In genomic region chr3:111438283-111438682, GRCh38 we compare ENCODE assay signal across 24 cellular contexts.
"Had no signal": no experiment of that assay in that cellular context is flagged by ENCODE, and none has a peak within 500 bp of the region (broad histone marks: within the 10 kb centered on the region; RNA-seq: fewer than 3 reads in every experiment).

No MANE protein-coding gene starts in this region.

- H3K4me1 ChIP-seq: colonic mucosa, esophagus muscularis mucosa, esophagus squamous epithelium, foreskin keratinocyte, gastrocnemius medialis, gastroesophageal sphincter, heart left ventricle, heart right ventricle had no signal

- H3K4me2 ChIP-seq: hepatocyte had no signal

- H3K79me2 ChIP-seq: hepatocyte had no signal

- H3K9me3 ChIP-seq: colonic mucosa, esophagus squamous epithelium, gastrocnemius medialis had no signal

- H2AFZ ChIP-seq: hepatocyte had no signal

- H3K36me3 ChIP-seq: colonic mucosa, esophagus muscularis mucosa, esophagus squamous epithelium, gastrocnemius medialis, gastroesophageal sphincter, heart left ventricle, heart right ventricle had no signal

- DNase-seq: colonic mucosa; cortex of kidney; dermis blood vessel endothelial cell; dorsolateral prefrontal cortex; effector CD4-positive, alpha-beta T cell; effector CD8-positive, alpha-beta T cell; effector memory CD4-positive, alpha-beta T cell; effector memory CD8-positive, alpha-beta T cell; endodermal cell; erythroblast; esophagus squamous epithelium; foreskin fibroblast; foreskin keratinocyte; foreskin melanocyte; gastrocnemius medialis; glutamatergic neuron; head of caudate nucleus; heart left ventricle; heart right ventricle had no signal

- H3K27ac ChIP-seq: colonic mucosa, coronary artery, dorsolateral prefrontal cortex, epithelial cell of prostate, esophagus muscularis mucosa, esophagus squamous epithelium, foreskin keratinocyte, gastrocnemius medialis, gastroesophageal sphincter, heart left ventricle, heart right ventricle, hepatocyte had no signal

- H3K27me3 ChIP-seq: colonic mucosa, dorsolateral prefrontal cortex, esophagus muscularis mucosa, esophagus squamous epithelium, foreskin keratinocyte, gastrocnemius medialis, gastroesophageal sphincter, heart left ventricle, heart right ventricle, hepatocyte had no signal

- H3K4me3 ChIP-seq: colonic mucosa, coronary artery, dorsolateral prefrontal cortex, esophagus muscularis mucosa, esophagus squamous epithelium, gastrocnemius medialis, gastroesophageal sphincter, heart left ventricle, heart right ventricle, hepatocyte had no signal
